In the genomic region with DNA sequence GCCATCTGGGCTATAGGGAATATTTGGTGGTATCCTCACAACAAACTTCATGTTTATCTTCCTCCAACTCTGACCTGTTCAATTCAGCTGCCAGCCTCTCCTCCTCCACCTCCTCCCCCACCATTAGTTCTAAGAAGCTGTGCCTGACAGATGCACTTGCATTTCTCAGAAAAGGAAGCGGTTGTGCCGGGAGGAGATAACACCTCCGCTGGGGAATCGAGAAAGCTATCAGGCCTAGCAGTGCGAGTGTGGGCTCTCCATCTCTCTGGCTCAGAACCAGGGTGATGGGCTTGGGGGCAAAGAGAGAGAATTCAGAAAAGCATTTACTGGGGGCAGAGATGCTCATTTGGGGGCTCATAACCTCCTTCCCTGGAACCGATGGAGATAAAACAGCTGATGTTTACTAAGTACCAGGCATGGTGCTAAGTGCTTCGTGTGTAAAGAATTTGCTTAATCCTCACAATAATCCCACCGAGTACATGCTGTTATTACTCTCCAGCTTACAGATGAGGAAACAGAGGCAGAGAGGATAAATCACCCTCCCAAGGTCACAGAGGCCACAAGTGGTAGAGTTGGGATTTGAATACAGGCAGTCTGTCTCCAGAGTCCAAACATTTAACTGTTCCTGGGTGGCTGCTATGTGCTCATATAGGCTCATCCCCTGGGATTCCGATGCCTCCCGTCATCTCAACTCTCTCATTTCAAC, we compare ENCODE assay signal across 8 cellular contexts. TPM values are rescaled to one million over a fixed set of nuclear protein-coding genes. Genes with fewer than 3 reads are reported as not detected.
DNase-seq lines count a peak whose midpoint lies in the region; ATAC-seq and TF ChIP-seq lines count a peak whose summit lies in the region.

No MANE protein-coding gene starts in this region.

- DNase-seq in M059J (ENCODE audit: low read depth) (peak; percentile 51), fibroblast of villous mesenchyme (ENCODE audit: low read depth) (peak; percentile 93), SJCRH30 (no peak), mesenteric fat pad (ENCODE audit: low spot score) (no peak)
- DNase-seq in activated CD8-positive, alpha-beta memory T cell treated with anti-CD3 and anti-CD28 coated beads, Interleukin-2, amount 50 U/mL, for 48 hours, result peak; percentile 76

- H3K36me3 ChIP-seq in skeletal muscle satellite cell (ENCODE audit: insufficient read depth, low read length) (peaks cover 66% of the 10 kb centered on the region), SJCRH30 (peaks cover 3% of the 10 kb centered on the region; the same call in 1 of the 2 replicates)

- H3K27ac ChIP-seq in SJCRH30, result no peak overlapping the region

- H3K4me3 ChIP-seq in fibroblast of villous mesenchyme (ENCODE audit: low read depth, low read length), result no peak overlapping the region
- H3K4me3 ChIP-seq in skeletal muscle satellite cell (ENCODE audit: low read length), result peak overlapping the region; percentile 22
- no peak overlapping the region for H3K4me3 ChIP-seq in SJCRH30

- peak overlapping the region; percentile 49 for H3K9ac ChIP-seq in skeletal muscle satellite cell (ENCODE audit: low read depth, low read length)

- no peak for TF ChIP-seq CTCF in fibroblast of villous mesenchyme (IDR thresholded peaks at IDR 0.05; ENCODE audit: insufficient read depth, low read depth, low read length)

- no peaks in the 10 kb centered on the region for H3K27me3 ChIP-seq in skeletal muscle satellite cell (ENCODE audit: control insufficient read depth, insufficient read depth, low read length)
- no peaks in the 10 kb centered on the region for H3K27me3 ChIP-seq in SJCRH30

- H3K9me3 ChIP-seq in skeletal muscle satellite cell (replicated peaks; ENCODE audit: low read length) (no peaks in the 10 kb centered on the region), SJCRH30 (replicated peaks) (no peaks in the 10 kb centered on the region)

- peak overlapping the region; percentile 74 for H3K4me2 ChIP-seq in skeletal muscle satellite cell (ENCODE audit: low read length)

- ATAC-seq in GM18909 (IDR thresholded peaks at IDR 0.05; ENCODE audit: poor library complexity, unreplicated experiment) (peak; percentile 53), GM21526 (IDR thresholded peaks at IDR 0.05; ENCODE audit: low FRiP score, unreplicated experiment) (no peak)

- H3K4me1 ChIP-seq in skeletal muscle satellite cell (ENCODE audit: control insufficient read depth, insufficient read depth, low read length) (peaks cover 55% of the 10 kb centered on the region), SJCRH30 (peaks cover 62% of the 10 kb centered on the region)

RNA-seq across cellular contexts. Expression of gene COX4I2, which starts 38.3 kb away (rescaled TPM):
- total RNA-seq in M059J (2014; rRNA removed; shearing (Covaris generic)), result not detected in 2 replicates
- total RNA-seq in fibroblast of villous mesenchyme, result not detected in 2 replicates
- 0.44 and 0.76 TPM in 2 replicates for total RNA-seq in skeletal muscle satellite cell (2012; rRNA removed)
- not detected in 2 replicates for total RNA-seq in SJCRH30 (2014; rRNA removed; shearing (Covaris generic))
- total RNA-seq in mesenteric fat pad, result 2.3 TPM

RNA-seq across cellular contexts. Expression of gene BCL2L1, which starts 46.7 kb away (rescaled TPM):
- total RNA-seq in M059J (2014; rRNA removed; shearing (Covaris generic)), result 108 and 117 TPM in 2 replicates
- total RNA-seq in fibroblast of villous mesenchyme (82.8 and 113 TPM in 2 replicates), mesenteric fat pad (135 TPM)
- 158 and 187 TPM in 2 replicates for total RNA-seq in skeletal muscle satellite cell (2012; rRNA removed)
- 33.1 and 33.4 TPM in 2 replicates for total RNA-seq in SJCRH30 (2014; rRNA removed; shearing (Covaris generic))

Comparison
In these comparisons a context has a peak if more than half of its experiments do, and no peak if none do; other contexts are left out.
1. DNase-seq: peak in M059J (single experiment), activated CD8-positive, alpha-beta memory T cell treated with anti-CD3 and anti-CD28 coated beads, Interleukin-2, amount 50 U/mL, for 48 hours (single experiment) and fibroblast of villous mesenchyme (single experiment); none in SJCRH30 (0 of 2) and mesenteric fat pad (single experiment).